2 cellular contexts compared by ENCODE assay signal in genomic region chr17:50549256-50549941, GRCh38.
TF ChIP-seq lines count a peak whose summit lies in the region.

No MANE protein-coding gene starts in this region.

TF ChIP-seq in IMR-90, 13 proteins besides CTCF, POLR2A, EP300 and RAD21:
- TF ChIP-seq MAZ (IDR thresholded peaks at IDR 0.05; ENCODE audit: borderline replicate concordance, low read depth, low read length) (no peak), MXI1 (IDR thresholded peaks at IDR 0.05; ENCODE audit: borderline replicate concordance, low read depth, low read length) (no peak), NFE2L2 (IDR thresholded peaks at IDR 0.05; ENCODE audit: low read depth, low read length) (no peak), RCOR1 (IDR thresholded peaks at IDR 0.05; ENCODE audit: insufficient replicate concordance, low read length) (no peak)
TF ChIP-seq in IMR-90: peak in this region for 0.

TF ChIP-seq in K562, 482 proteins besides CTCF, POLR2A, EP300 and RAD21:
- no peak for TF ChIP-seq PBX2 (CRISPR knock-in tag; IDR thresholded peaks at IDR 0.05; ENCODE audit: low read depth)
- TF ChIP-seq PBX2 (tag; conservative IDR thresholded peaks at IDR 0.05; ENCODE audit: low read depth) = no peak
- no peak for TF ChIP-seq ZNF316 (IDR thresholded peaks at IDR 0.05)
- TF ChIP-seq ZBTB11 (CRISPR knock-in tag; IDR thresholded peaks at IDR 0.05) = no peak
- no peak for TF ChIP-seq KLF10 (CRISPR knock-in tag; IDR thresholded peaks at IDR 0.05)
- no peak for TF ChIP-seq KHSRP (IDR thresholded peaks at IDR 0.05)
- 0 out of 2 replicates have a peak, but pooled peaks have one; percentile 27 for TF ChIP-seq ZFX (CRISPR knock-in tag; IDR thresholded peaks at IDR 0.05)
- no peak for TF ChIP-seq TCF7 (IDR thresholded peaks at IDR 0.05; ENCODE audit: borderline replicate concordance)
- TF ChIP-seq MTA2 (IDR thresholded peaks at IDR 0.05; ENCODE audit: low read depth) = no peak
- TF ChIP-seq ZBTB33 (CRISPR knock-in tag; IDR thresholded peaks at IDR 0.05) = peak; percentile 78
- no peak for TF ChIP-seq ATF4 (CRISPR knock-in tag; IDR thresholded peaks at IDR 0.05)
